In genomic region chr5:61306531-61307195, GRCh38 we compare ENCODE assay signal across 11 cellular contexts. TPM values are rescaled to one million over a fixed set of nuclear protein-coding genes. Genes with fewer than 3 reads are reported as not detected.
DNase-seq lines count a peak whose midpoint lies in the region; ATAC-seq and TF ChIP-seq lines count a peak whose summit lies in the region.
"Had no signal": no experiment of that assay in that cellular context is flagged by ENCODE, and none has a peak within 500 bp of the region (broad histone marks: within the 10 kb centered on the region; RNA-seq: fewer than 3 reads in every experiment).

No MANE protein-coding gene starts in this region.

- peak; percentile 52 for DNase-seq in GM03348 (ENCODE audit: low spot score)
- no peak for DNase-seq in Panc1 (ENCODE audit: low read depth, low spot score)
- DNase-seq in hepatic stellate cell (ENCODE audit: low spot score), result peak; percentile 48
- DNase-seq in NAMALWA (ENCODE audit: low spot score), result no peak
- DNase-seq in HAP-1 (ENCODE audit: low spot score in 2 of 2), result no peak

- TF ChIP-seq CTCF in Panc1 (IDR thresholded peaks at IDR 0.05), result no peak

- H3K9me3 ChIP-seq in Panc1 (ENCODE audit: control insufficient read depth, insufficient read depth, low read depth, low read length), result no peaks in the 10 kb centered on the region
- H3K9me3 ChIP-seq in HAP-1, result no peaks in the 10 kb centered on the region
- H3K9me3 ChIP-seq: vagina had no signal

- H3K36me3 ChIP-seq in Panc1 (ENCODE audit: control insufficient read depth, insufficient read depth, low read length) (no peaks in the 10 kb centered on the region), HAP-1 (replicated peaks) (no peaks in the 10 kb centered on the region)
- H3K36me3 ChIP-seq: vagina had no signal

- POLR2A ChIA-PET in Panc1 (lab: Charles Lee), result no interaction called here

- in situ Hi-C loops in Panc1 (cut with HindIII; ENCODE audit: low pct_unique_long_range_greater_than_20kb, low sequenced_read_pairs) (no loop called here), HAP-1 (cut with MboI; ENCODE audit: low sequenced_read_pairs) (no loop called here)

- intact Hi-C loops in Panc1 (cut with micrococcal nuclease; ENCODE audit: unreplicated experiment), result loop anchor here (10.0 kb wide), 1 partner anchor 132 kb away; no protein-coding TSS in a partner anchor

- no TSS peak for BruUV-seq in Panc1 (replicated peaks; lab: Mats Ljungman, UMichigan)

- H3K4me3 ChIP-seq in Panc1 (ENCODE audit: low read depth in 2 of 2, low read length in 2 of 2), result no peak overlapping the region
- H3K4me3 ChIP-seq in HAP-1, result no peak overlapping the region
- H3K4me3 ChIP-seq: lung, vagina had no signal

- CTCF ChIA-PET in Panc1 (lab: Charles Lee), result no interaction called here

- H3K27me3 ChIP-seq in Panc1 (ENCODE audit: control insufficient read depth, insufficient read depth, low read length), result no peaks in the 10 kb centered on the region
- H3K27me3 ChIP-seq in HAP-1 (ENCODE audit: low read depth), result no peaks in the 10 kb centered on the region
- H3K27me3 ChIP-seq: vagina had no signal

- H3K4me1 ChIP-seq in Panc1 (ENCODE audit: control insufficient read depth, insufficient read depth, low read length) (peaks cover 30% of the 10 kb centered on the region), HAP-1 (peaks cover 5% of the 10 kb centered on the region)

- H3K27ac ChIP-seq in Panc1 (ENCODE audit: low read length), result peak overlapping the region; percentile 19; the same call in 1 of the 2 replicates
- H3K27ac ChIP-seq: vagina, VCaP had no signal

- ATAC-seq in GM21447 (IDR thresholded peaks at IDR 0.05; ENCODE audit: unreplicated experiment) (peak; percentile 91), Panc1 (no peak), HG02885 (IDR thresholded peaks at IDR 0.05; ENCODE audit: poor library complexity, unreplicated experiment) (no peak), GM21825 (IDR thresholded peaks at IDR 0.05; ENCODE audit: unreplicated experiment) (no peak)

RNA-seq across cellular contexts. Expression of gene ZSWIM6, which starts 25.4 kb away (rescaled TPM):
- 10.8 TPM for total RNA-seq in Panc1 (2021; ENCODE audit: unreplicated experiment)
- polyA plus RNA-seq in Panc1 (2012; ENCODE audit: insufficient read length), result 5.0 TPM

Comparison
In these comparisons a context has a peak if more than half of its experiments do, and no peak if none do; other contexts are left out.
1. DNase-seq: peak in GM03348 (single experiment) and hepatic stellate cell (single experiment); none in Panc1 (single experiment), NAMALWA (single experiment) and HAP-1 (0 of 2).